24 cellular contexts compared by ENCODE assay signal in the genomic region with DNA sequence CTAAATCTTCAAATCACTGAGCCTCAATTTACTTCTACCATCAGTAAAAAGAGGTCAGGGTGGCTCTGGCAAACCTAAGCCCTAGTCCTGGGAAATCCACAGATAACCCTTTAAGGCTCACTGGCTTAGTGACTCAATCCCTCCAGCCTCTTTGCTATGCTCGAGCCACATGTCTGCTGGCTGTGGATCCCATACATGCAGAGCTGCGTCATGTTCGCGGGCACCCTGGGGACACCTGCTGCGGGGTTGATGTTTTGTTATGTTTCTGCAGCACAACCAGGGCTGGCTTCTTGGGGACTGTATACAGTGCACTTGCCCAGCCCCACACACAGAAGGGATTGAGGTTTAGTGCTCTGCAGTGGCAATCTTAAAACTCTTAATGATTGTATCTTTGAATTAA. TPM values are rescaled to one million over a fixed set of nuclear protein-coding genes. Genes with fewer than 3 reads are reported as not detected.
DNase-seq lines count a peak whose midpoint lies in the region; FAIRE-seq and TF ChIP-seq lines count a peak whose summit lies in the region.
"Had no signal": no experiment of that assay in that cellular context is flagged by ENCODE, and none has a peak within 500 bp of the region (broad histone marks: within the 10 kb centered on the region; RNA-seq: fewer than 3 reads in every experiment).

No MANE protein-coding gene starts in this region.

- no peaks in the 10 kb centered on the region for H3K4me1 ChIP-seq in GM23248 (ENCODE audit: insufficient read depth)
- H3K4me1 ChIP-seq: stomach, upper lobe of right lung had no signal

- no peak overlapping the region for H3K4me3 ChIP-seq in GM23248
- H3K4me3 ChIP-seq in brain microvascular endothelial cell (ENCODE audit: low read depth, low read length), result no peak overlapping the region
- H3K4me3 ChIP-seq: stomach, upper lobe of right lung had no signal

- no peak for TF ChIP-seq CTCF in brain microvascular endothelial cell (IDR thresholded peaks at IDR 0.05; ENCODE audit: low read depth, low read length, missing control alignments)
- TF ChIP-seq CTCF in osteocyte (IDR thresholded peaks at IDR 0.05), result no peak

- no peak overlapping the region for H2AFZ ChIP-seq in GM23248

- no peaks in the 10 kb centered on the region for H3K36me3 Mint-ChIP-seq in osteocyte (ENCODE audit: unreplicated experiment)
- H3K36me3 Mint-ChIP-seq: activated naive CD4-positive, alpha-beta T cell treated with anti-CD3 and anti-CD28 coated beads, Interleukin-2, amount 50 U/mL, for 72 hours had no signal

- no peaks in the 10 kb centered on the region for H3K9me2 ChIP-seq in GM23248 (ENCODE audit: insufficient read depth)
- H3K9me2 ChIP-seq: SK-N-SH had no signal

- H3K79me2 ChIP-seq in GM23248 (ENCODE audit: insufficient read depth), result no peaks in the 10 kb centered on the region

- no peaks in the 10 kb centered on the region for H3K36me3 ChIP-seq in GM23248 (ENCODE audit: low read depth)
- H3K36me3 ChIP-seq in brain microvascular endothelial cell (replicated peaks), result no peaks in the 10 kb centered on the region
- H3K36me3 ChIP-seq: stomach, upper lobe of right lung had no signal

- H3K27ac Mint-ChIP-seq in osteocyte (ENCODE audit: unreplicated experiment), result no peak overlapping the region
- H3K27ac Mint-ChIP-seq: activated naive CD4-positive, alpha-beta T cell treated with anti-CD3 and anti-CD28 coated beads, Interleukin-2, amount 50 U/mL, for 72 hours had no signal

- H3K27ac ChIP-seq in GM23248 (no peak overlapping the region), brain microvascular endothelial cell (no peak overlapping the region)
- H3K27ac ChIP-seq: stomach, upper lobe of right lung had no signal

- no peaks in the 10 kb centered on the region for H3K9me3 ChIP-seq in GM23248 (ENCODE audit: low read depth)
- H3K9me3 ChIP-seq: SK-N-SH, stomach, upper lobe of right lung had no signal

- FAIRE-seq in HTR-8/SVneo (lab: Jason Lieb, UNC), result no peak

- peaks cover 5% of the 10 kb centered on the region for H3K4me1 Mint-ChIP-seq in osteocyte (ENCODE audit: unreplicated experiment)

- peaks cover 40% of the 10 kb centered on the region for H3K27me3 Mint-ChIP-seq in osteocyte (ENCODE audit: unreplicated experiment)

- no peaks in the 10 kb centered on the region for H4K20me1 ChIP-seq in GM23248 (ENCODE audit: insufficient read depth)

- no peaks in the 10 kb centered on the region for H3K9me3 Mint-ChIP-seq in osteocyte (ENCODE audit: unreplicated experiment)
- H3K9me3 Mint-ChIP-seq: activated naive CD4-positive, alpha-beta T cell treated with anti-CD3 and anti-CD28 coated beads, Interleukin-2, amount 50 U/mL, for 72 hours; activated T-cell treated with anti-CD3 and anti-CD28 coated beads, Interleukin-2, amount 50 U/mL, for 4 hours; nephron progenitor cell; T-helper 2 cell treated with Interferon-gamma antibody and Interleukin-4, amounts not matched to agents 5 μg/mL and 100 μg/mL, for 36 hours had no signal

- no peaks in the 10 kb centered on the region for H3F3A ChIP-seq in GM23248 (ENCODE audit: insufficient read depth)

- in situ Hi-C loops in GM23248 (cut with MboI) (loop anchor here (10.0 kb wide), 1 partner anchor 132 kb away; no protein-coding TSS in a partner anchor), brain microvascular endothelial cell (cut with HindIII; ENCODE audit: low pct_ligation_motif_present, low sequenced_read_pairs) (no loop called here)

- no peak overlapping the region for H3K9ac ChIP-seq in GM23248
- H3K9ac ChIP-seq: SK-N-SH had no signal

- no peak overlapping the region for H3K4me3 Mint-ChIP-seq in osteocyte (ENCODE audit: unreplicated experiment)
- H3K4me3 Mint-ChIP-seq: activated T-cell treated with anti-CD3 and anti-CD28 coated beads, Interleukin-2, amount 50 U/mL, for 4 hours; nephron progenitor cell; T-helper 2 cell treated with Interferon-gamma antibody and Interleukin-4, amounts not matched to agents 5 μg/mL and 100 μg/mL, for 36 hours had no signal

- intact Hi-C loops in cardiac septum (cut with DNase I), result loop anchor here (5.0 kb wide), 2 partner anchors 70 to 150 kb away; partner anchors contain the start of gene FAM124A

- DNase-seq in GM23248, result peak; percentile 14
- peak; percentile 5 for DNase-seq in MV-4-11 (lab: John Stamatoyannopoulos, UW)
- DNase-seq in brain microvascular endothelial cell, result peak; percentile 69
- DNase-seq in osteocyte (ENCODE audit: extremely low spot score, unreplicated experiment), result peak; percentile 62
- DNase-seq in amygdala (lab: John Stamatoyannopoulos, UW), result no peak
- DNase-seq in HTR-8/SVneo (ENCODE audit: insufficient read length, low spot score), result no peak
- no peak for DNase-seq in cardiac septum (ENCODE audit: low spot score)
- DNase-seq: activated T-cell treated with anti-CD3 and anti-CD28 coated beads, Interleukin-2, amount 50 U/mL, for 4 hours; AML-193; DND-41; effector memory CD4-positive, alpha-beta T cell; IMR-90; midbrain; NCI-H2029; NCI-H510A; nephron progenitor cell; SK-N-SH; stimulated activated CD4-positive, alpha-beta T cell treated with anti-CD3 and anti-CD28 coated beads, Interleukin-2, amount 100 ng/mL, for 24 hours; stomach; upper lobe of right lung had no signal

- H3K27me3 ChIP-seq in GM23248 (replicated peaks; ENCODE audit: insufficient read depth) (peaks cover 25% of the 10 kb centered on the region), brain microvascular endothelial cell (replicated peaks) (peaks cover 2% of the 10 kb centered on the region)
- H3K27me3 ChIP-seq: upper lobe of right lung had no signal

- WGBS in GM23248 (ENCODE audit: low coverage in 1 of 2, low lambda C conversion rate in 2 of 2, missing lambda C conversion rate in 2 of 2), 2 experiments, result 67 to 70% methylated on average over 5 of the region's 5 CpGs

- H3K4me2 ChIP-seq in GM23248 (ENCODE audit: unreplicated experiment), result no peak overlapping the region
- H3K4me2 ChIP-seq: SK-N-SH had no signal

RNA-seq across cellular contexts. Expression of gene C13orf42, which starts 41.6 kb away (rescaled TPM):
- not detected in 2 replicates for total RNA-seq in GM23248 (2014; rRNA removed; shearing (Covaris generic))
- polyA plus RNA-seq in GM23248 (2016; fragmentation: Nextera tagmentation; extraction: Ambion mirVana), result not detected in 2 replicates
- total RNA-seq in osteocyte (not detected in 2 replicates), cardiac septum (not detected)
- total RNA-seq: activated naive CD4-positive, alpha-beta T cell treated with anti-CD3 and anti-CD28 coated beads, Interleukin-2, amount 50 U/mL, for 72 hours; activated T-cell treated with anti-CD3 and anti-CD28 coated beads, Interleukin-2, amount 50 U/mL, for 4 hours; IMR-90; left lobe of liver; posterior vena cava; stomach; upper lobe of right lung had no signal
- polyA plus RNA-seq: IMR-90, SK-N-SH, stomach had no signal

Comparison
In these comparisons a context has a peak if more than half of its experiments do, and no peak if none do; other contexts are left out.
1. DNase-seq: peak in GM23248 (single experiment), MV-4-11 (single experiment), brain microvascular endothelial cell (single experiment) and osteocyte (single experiment); none in amygdala (0 of 56), HTR-8/SVneo (single experiment) and cardiac septum (single experiment).